8 cellular contexts compared by ENCODE assay signal in genomic region chr12:110937104-110937641, GRCh38. TPM values are rescaled to one million over a fixed set of nuclear protein-coding genes. Genes with fewer than 3 reads are reported as not detected.
DNase-seq lines count a peak whose midpoint lies in the region; ATAC-seq lines count a peak whose summit lies in the region.

No MANE protein-coding gene starts in this region.

- ATAC-seq in left lobe of liver (peak; percentile 98), GM19023 (IDR thresholded peaks at IDR 0.05; ENCODE audit: unreplicated experiment) (no peak)

- peak; percentile 60 for DNase-seq in DMS53 (lab: John Stamatoyannopoulos, UW)
- DNase-seq in DMS53 treated with DMSO at 0.1 percent for 48 hours (lab: John Stamatoyannopoulos, UW; ENCODE audit: unreplicated experiment), result no peak
- peak; percentile 30 for DNase-seq in NCI-H2107 treated with DMSO at 0.1 percent for 48 hours (lab: John Stamatoyannopoulos, UW; ENCODE audit: unreplicated experiment)
- peak; percentile 42 to 52 for DNase-seq in activated CD4-positive, alpha-beta T cell treated with anti-CD3 and anti-CD28 coated beads for 24 hours (ENCODE audit: low read depth in 2 of 2)
- DNase-seq in cerebellum (ENCODE audit: low spot score), result peak; percentile 81
- peak; percentile 63 for DNase-seq in left lobe of liver (ENCODE audit: low spot score)
- DNase-seq in stimulated activated CD8-positive, alpha-beta memory T cell treated with anti-CD3 and anti-CD28 coated beads, Interleukin-12 subunit alpha, Interleukin-12 subunit beta, amount 100 ng/mL, for 1 hour (ENCODE audit: low read depth), result peak; percentile 30

RNA-seq across cellular contexts. Expression of gene MYL2, which starts 16.8 kb away (rescaled TPM):
- total RNA-seq in cerebellum, result not detected
- not detected for total RNA-seq in left lobe of liver
